In the genomic region with DNA sequence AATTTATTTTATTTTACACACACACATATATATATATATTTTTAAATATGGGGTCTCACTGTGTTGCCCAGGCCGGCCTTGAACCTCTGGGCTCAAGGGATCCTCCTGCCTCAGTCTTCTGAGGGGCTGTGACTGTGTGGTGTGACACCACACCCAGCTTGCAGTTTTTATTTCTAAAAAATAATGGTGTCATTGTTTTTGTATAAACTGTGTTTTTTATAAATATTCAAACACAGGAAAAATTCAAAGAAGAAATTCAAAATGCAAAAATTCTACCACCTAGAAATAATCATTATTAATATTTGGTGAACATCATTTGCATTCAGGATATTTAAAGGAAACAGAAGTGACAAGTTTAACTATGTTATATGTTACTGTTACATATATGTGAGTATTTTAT, we compare ENCODE assay signal across 29 cellular contexts. TPM values are rescaled to one million over a fixed set of nuclear protein-coding genes. Genes with fewer than 3 reads are reported as not detected.
A peak's percentile ranks its signal among the peaks of the same experiment; 100 is the strongest.
DNase-seq lines count a peak whose midpoint lies in the region; ATAC-seq, FAIRE-seq and TF ChIP-seq lines count a peak whose summit lies in the region.
"Had no signal": no experiment of that assay in that cellular context is flagged by ENCODE, and none has a peak within 500 bp of the region (broad histone marks: within the 10 kb centered on the region; RNA-seq: fewer than 3 reads in every experiment).

No MANE protein-coding gene starts in this region.

- no peaks in the 10 kb centered on the region for H3F3A ChIP-seq in smooth muscle cell (ENCODE audit: low read depth)

- H3K9me3 ChIP-seq in HEK293 (ENCODE audit: control insufficient read depth, insufficient read depth, low read depth, low read length) (no peaks in the 10 kb centered on the region), smooth muscle cell (replicated peaks; ENCODE audit: low read depth) (no peaks in the 10 kb centered on the region), Peyer's patch (no peaks in the 10 kb centered on the region)
- H3K9me3 ChIP-seq: BE2C, BLaER1 had no signal

- no peak overlapping the region for H3K4me2 ChIP-seq in smooth muscle cell
- H3K4me2 ChIP-seq: BLaER1 had no signal

- no peaks in the 10 kb centered on the region for H3K4me1 ChIP-seq in HEK293 (ENCODE audit: control insufficient read depth, insufficient read depth, low read length)
- H3K4me1 ChIP-seq in smooth muscle cell (ENCODE audit: low read depth), result peaks cover 8% of the 10 kb centered on the region
- peaks cover 0 to 20% (median 1%) of the 10 kb centered on the region in 4 donors for H3K4me1 ChIP-seq in Peyer's patch
- H3K4me1 ChIP-seq: BE2C had no signal

- H3K36me3 ChIP-seq in HEK293 (ENCODE audit: control insufficient read depth in 2 of 2, insufficient read depth in 1 of 2, low read length in 2 of 2) (peaks cover 21 to 23% of the 10 kb centered on the region in 2 experiments), smooth muscle cell (ENCODE audit: low read depth) (peaks cover 8% of the 10 kb centered on the region), Peyer's patch (peaks cover 0 to 41% (median 0%) of the 10 kb centered on the region in 3 donors)
- H3K36me3 ChIP-seq: BE2C had no signal

- peak; percentile 8 for FAIRE-seq in G401.6 (lab: Jason Lieb, UNC)
- peak; percentile 40 for FAIRE-seq in frontal cortex (lab: Jason Lieb, UNC)
- FAIRE-seq: A204.1, GM12891 had no signal

- TF ChIP-seq CTCF in HEK293 (tag by site-specific recombination; IDR thresholded peaks at IDR 0.05), result no peak
- TF ChIP-seq CTCF in smooth muscle cell (IDR thresholded peaks at IDR 0.05; ENCODE audit: borderline replicate concordance, insufficient read depth, poor library complexity, severe bottlenecking), result no peak
- TF ChIP-seq CTCF in Peyer's patch (IDR thresholded peaks at IDR 0.05), result no peak

- no peak overlapping the region for H3K9ac ChIP-seq in smooth muscle cell (ENCODE audit: low read depth)
- H3K9ac ChIP-seq: BLaER1 had no signal

- H3K4me3 ChIP-seq in HEK293 (ENCODE audit: low read depth, low read length), result no peak overlapping the region
- no peak overlapping the region for H3K4me3 ChIP-seq in smooth muscle cell
- H3K4me3 ChIP-seq in Peyer's patch, result no peak overlapping the region
- H3K4me3 ChIP-seq: BLaER1 had no signal

- CTCF ChIA-PET in HEK293 (lab: Yijun Ruan, JAX), result interaction anchor here (0.6 to 1.1 kb wide), 2 partner anchors 10 to 690 kb away, joined by 3 to 4 read pairs; no protein-coding TSS in a partner anchor

- H4K20me1 ChIP-seq in smooth muscle cell (ENCODE audit: low read depth), result no peaks in the 10 kb centered on the region
- H4K20me1 ChIP-seq: BLaER1 had no signal

- ATAC-seq in HG02884 (IDR thresholded peaks at IDR 0.05; ENCODE audit: unreplicated experiment), result no peak

- no peak for TF ChIP-seq POLR2A in Peyer's patch (IDR thresholded peaks at IDR 0.05)

- POLR2A ChIA-PET in HEK293 (lab: Yijun Ruan, JAX), result no interaction called here

- 100% methylated on average over 1 of the region's 1 CpG for WGBS in smooth muscle cell (ENCODE audit: low lambda C conversion rate)

- DNase-seq in frontal cortex (ENCODE audit: low spot score in 2 of 2) (no peak), smooth muscle cell (lab: John Stamatoyannopoulos, UW; ENCODE audit: unreplicated experiment) (no peak), Peyer's patch (no peak), caudate nucleus (lab: John Stamatoyannopoulos, UW) (no peak)
- DNase-seq: 8988T; ACHN; BE2C; C1 segment of cervical spinal cord; CD4-positive, alpha-beta memory T cell; CD4-positive, CD25-positive, alpha-beta regulatory T cell; CD8-positive, alpha-beta memory T cell; COR-L47; DMS 273 treated with DMSO at 0.1 percent for 48 hours; DMS153; DMS53; DMS79; DND-41; EL; GF-D8 had no signal

- no peak overlapping the region for H2AFZ ChIP-seq in smooth muscle cell (ENCODE audit: low read depth)

- H3K27me3 ChIP-seq in smooth muscle cell (ENCODE audit: low read depth) (no peaks in the 10 kb centered on the region), Peyer's patch (no peaks in the 10 kb centered on the region)
- H3K27me3 ChIP-seq: BE2C, BLaER1 had no signal

- H3K79me2 ChIP-seq in smooth muscle cell (ENCODE audit: low read depth), result peaks cover 11% of the 10 kb centered on the region

- H3K27ac ChIP-seq in HEK293 (ENCODE audit: extremely low read depth, low read depth, low read length) (no peak overlapping the region), smooth muscle cell (ENCODE audit: low read depth) (peak overlapping the region; percentile 47), Peyer's patch (no peak overlapping the region), caudate nucleus (ENCODE audit: low read depth, low read length) (no peak overlapping the region)
- H3K27ac ChIP-seq: BLaER1 had no signal

TF ChIP-seq in HEK293, 187 proteins besides CTCF, POLR2A, EP300 and RAD21:
- TF ChIP-seq ZNF670 (tag by site-specific recombination; IDR thresholded peaks at IDR 0.05; ENCODE audit: low read depth) (no peak), ZBTB48 (tag by site-specific recombination; IDR thresholded peaks at IDR 0.05) (no peak)
- TF ChIP-seq, protein P1, sequence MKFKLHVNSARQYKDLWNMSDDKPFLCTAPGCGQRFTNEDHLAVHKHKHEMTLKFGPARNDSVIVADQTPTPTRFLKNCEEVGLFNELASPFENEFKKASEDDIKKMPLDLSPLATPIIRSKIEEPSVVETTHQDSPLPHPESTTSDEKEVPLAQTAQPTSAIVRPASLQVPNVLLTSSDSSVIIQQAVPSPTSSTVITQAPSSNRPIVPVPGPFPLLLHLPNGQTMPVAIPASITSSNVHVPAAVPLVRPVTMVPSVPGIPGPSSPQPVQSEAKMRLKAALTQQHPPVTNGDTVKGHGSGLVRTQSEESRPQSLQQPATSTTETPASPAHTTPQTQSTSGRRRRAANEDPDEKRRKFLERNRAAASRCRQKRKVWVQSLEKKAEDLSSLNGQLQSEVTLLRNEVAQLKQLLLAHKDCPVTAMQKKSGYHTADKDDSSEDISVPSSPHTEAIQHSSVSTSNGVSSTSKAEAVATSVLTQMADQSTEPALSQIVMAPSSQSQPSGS (tag by site-specific recombination; IDR thresholded peaks at IDR 0.05; ENCODE audit: low read depth), result peak; percentile 75; the same call in 1 of the 2 replicates
- TF ChIP-seq, protein P2, sequence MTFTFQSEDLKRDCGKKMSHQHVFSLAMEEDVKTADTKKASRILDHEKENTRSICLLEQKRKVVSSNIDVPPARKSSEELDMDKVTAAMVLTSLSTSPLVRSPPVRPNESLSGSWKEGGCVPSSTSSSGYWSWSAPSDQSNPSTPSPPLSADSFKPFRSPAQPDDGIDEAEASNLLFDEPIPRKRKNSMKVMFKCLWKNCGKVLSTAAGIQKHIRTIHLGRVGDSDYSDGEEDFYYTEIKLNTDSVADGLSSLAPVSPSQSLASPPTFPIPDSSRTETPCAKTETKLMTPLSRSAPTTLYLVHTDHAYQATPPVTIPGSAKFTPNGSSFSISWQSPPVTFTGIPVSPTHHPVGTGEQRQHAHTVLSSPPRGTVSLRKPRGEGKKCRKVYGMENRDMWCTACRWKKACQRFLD (tag by site-specific recombination; IDR thresholded peaks at IDR 0.05), result no peak

RNA-seq across cellular contexts. Expression of a gene that starts 3.1 kb away (rescaled TPM):
- 8.6 TPM for total RNA-seq in frontal cortex
- 9.5 and 13.9 TPM in 2 replicates for total RNA-seq in smooth muscle cell
- polyA plus RNA-seq in smooth muscle cell, result 12.3 and 13.2 TPM in 2 replicates
- total RNA-seq in Peyer's patch, result 10 to 100 TPM; 20.5 to 33.3 (median 24.3) TPM

RNA-seq across cellular contexts. Expression of a gene that starts 19.2 kb away (rescaled TPM):
- total RNA-seq in frontal cortex (0.82 TPM), smooth muscle cell (not detected in 2 replicates), Peyer's patch (under 1 TPM in 1 of 4 donors, not detected in 3; 0.27 TPM)
- polyA plus RNA-seq in smooth muscle cell, result 0.07 and 0.14 TPM in 2 replicates
- total RNA-seq: A673; CD4-positive, alpha-beta memory T cell; CD4-positive, CD25-positive, alpha-beta regulatory T cell; CD8-positive, alpha-beta memory T cell; Daoy; G401 had no signal
- polyA plus RNA-seq: CD14-positive monocyte had no signal
